ENCODE assay signal across 23 cellular contexts in the genomic region with DNA sequence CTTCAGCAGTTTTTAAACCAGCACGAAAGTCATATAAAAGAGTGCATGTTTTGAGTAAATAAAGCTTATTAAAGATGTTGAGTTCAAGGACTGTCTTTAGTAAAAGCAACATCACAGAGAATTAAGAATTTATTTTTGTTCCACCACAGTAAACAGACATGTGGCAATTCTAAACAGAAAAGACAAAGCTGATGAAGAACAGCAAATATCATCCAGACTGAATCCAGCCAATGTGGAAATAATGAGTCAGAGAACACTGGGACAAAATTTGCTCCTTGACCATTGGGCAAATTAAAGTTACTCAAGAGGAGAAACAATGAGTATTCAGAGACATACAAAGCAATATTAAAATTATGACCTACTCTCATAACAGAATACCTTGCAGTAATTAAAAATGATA. TPM values are rescaled to one million over a fixed set of nuclear protein-coding genes. Genes with fewer than 3 reads are reported as not detected.
DNase-seq lines count a peak whose midpoint lies in the region; ATAC-seq and TF ChIP-seq lines count a peak whose summit lies in the region.
"Had no signal": no experiment of that assay in that cellular context is flagged by ENCODE, and none has a peak within 500 bp of the region (broad histone marks: within the 10 kb centered on the region; RNA-seq: fewer than 3 reads in every experiment).

No MANE protein-coding gene starts in this region.

- CTCF ChIA-PET in MCF 10A (lab: Yijun Ruan, JAX), result no interaction called here

- H3K27ac Mint-ChIP-seq in MCF 10A (ENCODE audit: low read depth, unreplicated experiment), result no peak overlapping the region
- H3K27ac Mint-ChIP-seq: activated CD8-positive, alpha-beta T cell treated with anti-CD3 and anti-CD28 coated beads, Interleukin-2, amount 10 ng/mL, durations not matched to agents 7 days and 5 days; activated T-helper 2 cell treated with anti-CD3 and anti-CD28 coated beads, Interferon-gamma antibody, Interleukin-2, Interleukin-4, amounts not matched to agents 10 μg/mL and 5 μg/mL and 100 μg/mL, durations not matched to agents 14 hours and 24 hours and 36 hours; CD4-positive, alpha-beta memory T cell; dendritic cell treated with granulocyte-macrophage colony-stimulating factor and Interleukin-4, amounts not matched to agents 40 ng/mL and 50 ng/mL, for 4 days; T-cell had no signal

- H3K4me1 Mint-ChIP-seq in MCF 10A (ENCODE audit: insufficient read depth, unreplicated experiment), result peaks cover 6% of the 10 kb centered on the region

- POLR2A ChIA-PET in MCF 10A (lab: Yijun Ruan, JAX), result interaction anchor here (0.7 to 1.0 kb wide), 2 partner anchors 660 to 668 kb away, joined by 3 to 4 read pairs; no protein-coding TSS in a partner anchor

- intact Hi-C loops in MCF 10A (cut with micrococcal nuclease), result no loop called here
- intact Hi-C loops in breast epithelium (cut with DNase I; ENCODE audit: low total_unique reads), result no loop called here
- intact Hi-C loops in upper lobe of right lung (cut with DNase I), result no loop called here

- no peak overlapping the region for H3K4me3 Mint-ChIP-seq in MCF 10A (ENCODE audit: unreplicated experiment)
- H3K4me3 Mint-ChIP-seq: activated CD8-positive, alpha-beta T cell treated with anti-CD3 and anti-CD28 coated beads, Interleukin-2, amount 10 ng/mL, durations not matched to agents 7 days and 5 days; CD4-positive, alpha-beta memory T cell; dendritic cell treated with granulocyte-macrophage colony-stimulating factor and Interleukin-4, amounts not matched to agents 40 ng/mL and 50 ng/mL, for 4 days; T-cell had no signal

- no peak for TF ChIP-seq POLR2A in breast epithelium (IDR thresholded peaks at IDR 0.05)

- H3K4me3 ChIP-seq in breast epithelium (no peak overlapping the region), brain microvascular endothelial cell (ENCODE audit: low read depth, low read length) (no peak overlapping the region), upper lobe of right lung (no peak overlapping the region)
- H3K4me3 ChIP-seq: skin epidermis had no signal

- no peaks in the 10 kb centered on the region for H3K36me3 Mint-ChIP-seq in MCF 10A (ENCODE audit: insufficient read depth, unreplicated experiment)
- H3K36me3 Mint-ChIP-seq: CD4-positive, alpha-beta memory T cell; T-cell had no signal

- ATAC-seq in GM18502 (IDR thresholded peaks at IDR 0.05; ENCODE audit: poor library complexity, unreplicated experiment), result no peak
- ATAC-seq in upper lobe of right lung, result no peak
- ATAC-seq: activated CD8-positive, alpha-beta T cell treated with anti-CD3 and anti-CD28 coated beads, Interleukin-2, amount 10 ng/mL, durations not matched to agents 7 days and 5 days; left colon; T-cell had no signal

- H3K9me3 ChIP-seq in breast epithelium (no peaks in the 10 kb centered on the region), upper lobe of right lung (no peaks in the 10 kb centered on the region)

- H3K27me3 Mint-ChIP-seq in MCF 10A (ENCODE audit: insufficient read depth, unreplicated experiment), result no peaks in the 10 kb centered on the region

- H3K36me3 ChIP-seq in breast epithelium (no peaks in the 10 kb centered on the region), brain microvascular endothelial cell (replicated peaks) (no peaks in the 10 kb centered on the region), upper lobe of right lung (no peaks in the 10 kb centered on the region)
- H3K36me3 ChIP-seq: WERI-Rb-1 had no signal

- peak; percentile 67 for DNase-seq in MCF 10A (ENCODE audit: unreplicated experiment)
- DNase-seq in breast epithelium (ENCODE audit: low spot score in 2 of 2), result no peak
- peak; percentile 9 for DNase-seq in brain microvascular endothelial cell
- peak; percentile 9 for DNase-seq in hepatic stellate cell (ENCODE audit: low spot score)
- no peak for DNase-seq in DMS 273 treated with DMSO at 0.1 percent for 48 hours (lab: John Stamatoyannopoulos, UW)
- DNase-seq in upper lobe of right lung, result no peak
- no peak for DNase-seq in NCI-H1417 treated with DMSO at 0.1 percent for 48 hours (lab: John Stamatoyannopoulos, UW)
- DNase-seq: 8988T; activated CD8-positive, alpha-beta T cell treated with anti-CD3 and anti-CD28 coated beads, Interleukin-2, amount 10 ng/mL, durations not matched to agents 7 days and 5 days; CD4-positive, alpha-beta memory T cell; Karpas-422; left colon; NCI-H1436; NCI-H226; occipital lobe; T-cell; trophoblast cell; WERI-Rb-1 had no signal

- H3K4me1 ChIP-seq in breast epithelium (no peaks in the 10 kb centered on the region), upper lobe of right lung (no peaks in the 10 kb centered on the region)

- no TSS peak for BruUV-seq in MCF 10A (replicated peaks; lab: Mats Ljungman, UMichigan)

- TF ChIP-seq CTCF in MCF 10A (IDR thresholded peaks at IDR 0.05; ENCODE audit: unreplicated experiment), result no peak
- no peak for TF ChIP-seq CTCF in breast epithelium (IDR thresholded peaks at IDR 0.05)
- no peak for TF ChIP-seq CTCF in brain microvascular endothelial cell (IDR thresholded peaks at IDR 0.05; ENCODE audit: low read depth, low read length, missing control alignments)
- no peak for TF ChIP-seq CTCF in upper lobe of right lung (IDR thresholded peaks at IDR 0.05)

- in situ Hi-C loops in brain microvascular endothelial cell (cut with HindIII; ENCODE audit: low pct_ligation_motif_present, low sequenced_read_pairs), result loop anchor here (25.0 kb wide), 1 partner anchor 664 kb away; no protein-coding TSS in a partner anchor

- no peak overlapping the region for H3K27ac ChIP-seq in breast epithelium
- H3K27ac ChIP-seq in brain microvascular endothelial cell, result no peak overlapping the region
- H3K27ac ChIP-seq in upper lobe of right lung, result no peak overlapping the region
- H3K27ac ChIP-seq: WERI-Rb-1 had no signal

- H3K27me3 ChIP-seq in breast epithelium (no peaks in the 10 kb centered on the region), brain microvascular endothelial cell (replicated peaks) (no peaks in the 10 kb centered on the region), upper lobe of right lung (no peaks in the 10 kb centered on the region)

- H3K9me3 Mint-ChIP-seq in MCF 10A (ENCODE audit: unreplicated experiment), result no peaks in the 10 kb centered on the region
- H3K9me3 Mint-ChIP-seq: activated T-helper 2 cell treated with anti-CD3 and anti-CD28 coated beads, Interferon-gamma antibody, Interleukin-2, Interleukin-4, amounts not matched to agents 10 μg/mL and 5 μg/mL and 100 μg/mL, durations not matched to agents 14 hours and 24 hours and 36 hours had no signal

RNA-seq across cellular contexts. Expression of gene OR2K2, which starts 28.8 kb away (rescaled TPM):
- total RNA-seq in MCF 10A (2022), result not detected in 2 replicates
- total RNA-seq in breast epithelium, result under 1 TPM in 1 of 3 donors, not detected in 2; 0.48 TPM
- total RNA-seq in upper lobe of right lung, result not detected
- total RNA-seq: activated CD8-positive, alpha-beta T cell treated with anti-CD3 and anti-CD28 coated beads, Interleukin-2, amount 10 ng/mL, durations not matched to agents 7 days and 5 days; activated T-helper 2 cell treated with anti-CD3 and anti-CD28 coated beads, Interferon-gamma antibody, Interleukin-2, Interleukin-4, amounts not matched to agents 10 μg/mL and 5 μg/mL and 100 μg/mL, durations not matched to agents 14 hours and 24 hours and 36 hours; CD4-positive, alpha-beta memory T cell; epithelial cell of proximal tubule; left colon; occipital lobe; T-cell had no signal

Comparison
In these comparisons a context has a peak if more than half of its experiments do, and no peak if none do; other contexts are left out.
1. DNase-seq: peak in MCF 10A (single experiment), brain microvascular endothelial cell (single experiment) and hepatic stellate cell (single experiment); none in breast epithelium (0 of 2), DMS 273 treated with DMSO at 0.1 percent for 48 hours (single experiment), upper lobe of right lung (single experiment) and NCI-H1417 treated with DMSO at 0.1 percent for 48 hours (single experiment).